Comparison of ENCODE assay signal across 9 cellular contexts in genomic region chr4:122150896-122151295, GRCh38. TPM values are rescaled to one million over a fixed set of nuclear protein-coding genes. Genes with fewer than 3 reads are reported as not detected.
A peak's percentile ranks its signal among the peaks of the same experiment; 100 is the strongest.
DNase-seq lines count a peak whose midpoint lies in the region; ATAC-seq and TF ChIP-seq lines count a peak whose summit lies in the region.
"Had no signal": no experiment of that assay in that cellular context is flagged by ENCODE, and none has a peak within 500 bp of the region (broad histone marks: within the 10 kb centered on the region; RNA-seq: fewer than 3 reads in every experiment).

No MANE protein-coding gene starts in this region.

- POLR2A ChIA-PET in naive thymus-derived CD8-positive, alpha-beta T cell (lab: Charles Lee): no interaction called here

- intact Hi-C loops in ascending aorta (cut with DNase I): loop anchor here (2.0 to 5.0 kb wide), 2 partner anchors 200 to 279 kb away; partner anchors contain the start of gene BBS7
- intact Hi-C loops in aorta (cut with DNase I): no loop called here

- H3K27ac ChIP-seq in ascending aorta: peak overlapping the region; percentile 97 to 98
- peak overlapping the region in 1 of 2 donors; percentile 63 for H3K27ac ChIP-seq in aorta (ENCODE audit: low read depth in 1 of 2, low read length in 2 of 2)

- no peak for ATAC-seq in naive thymus-derived CD8-positive, alpha-beta T cell
- ATAC-seq in aorta (ENCODE audit: low FRiP score): no peak

- peaks cover 30 to 50% (median 43%) of the 10 kb centered on the region in 4 donors for H3K4me1 Mint-ChIP-seq in naive thymus-derived CD8-positive, alpha-beta T cell

- in situ Hi-C loops in KBM-7 (cut with MboI; ENCODE audit: low pct_unique_long_range_greater_than_20kb, low sequenced_read_pairs): no loop called here

- H3K27me3 Mint-ChIP-seq in naive thymus-derived CD8-positive, alpha-beta T cell: peaks cover 0 to 9% (median 3%) of the 10 kb centered on the region in 5 donors

- 81 to 84% methylated on average over 3 of the region's 3 CpGs for WGBS in aorta, 2 donors

- DNase-seq in CD1c-positive myeloid dendritic cell (ENCODE audit: extremely low spot score): peak; percentile 75
- DNase-seq in KBM-7: peak; percentile 11
- DNase-seq in ascending aorta (ENCODE audit: low spot score in 2 of 2): no peak
- DNase-seq in naive thymus-derived CD8-positive, alpha-beta T cell: peak in 2 of 10 donors; percentile 17 to 30
- DNase-seq in NCI-H1105 treated with DMSO at 0.1 percent for 48 hours (lab: John Stamatoyannopoulos, UW): no peak
- DNase-seq in DMS 273 treated with DMSO at 0.1 percent for 48 hours (lab: John Stamatoyannopoulos, UW): no peak
- DNase-seq in GM03348 (ENCODE audit: low spot score): no peak
- DNase-seq in aorta: no peak
- DNase-seq: MG63 had no signal

- H3K4me3 Mint-ChIP-seq in naive thymus-derived CD8-positive, alpha-beta T cell: peak overlapping the region; percentile 94 to 99 (median 97)

- H3K36me3 Mint-ChIP-seq in naive thymus-derived CD8-positive, alpha-beta T cell: peaks cover 0 to 16% (median 4%) of the 10 kb centered on the region in 3 donors

- H3K9me3 Mint-ChIP-seq in naive thymus-derived CD8-positive, alpha-beta T cell: no peaks in the 10 kb centered on the region

- H3K4me1 ChIP-seq in ascending aorta (peaks cover 0 to 12% of the 10 kb centered on the region in 2 donors), aorta (ENCODE audit: control insufficient read depth in 1 of 2, insufficient read depth in 2 of 2, low read length in 2 of 2) (peaks cover 0 to 4% of the 10 kb centered on the region in 2 donors)

- no peaks in the 10 kb centered on the region for H3K9me3 ChIP-seq in ascending aorta
- no peaks in the 10 kb centered on the region for H3K9me3 ChIP-seq in aorta (ENCODE audit: control insufficient read depth, low read length)
- H3K9me3 ChIP-seq: MG63 had no signal

- no peaks in the 10 kb centered on the region for H3K27me3 ChIP-seq in ascending aorta
- no peaks in the 10 kb centered on the region for H3K27me3 ChIP-seq in aorta (ENCODE audit: control insufficient read depth in 1 of 2, insufficient read depth in 2 of 2, low read length in 1 of 2)
- H3K27me3 ChIP-seq: MG63 had no signal

- no peaks in the 10 kb centered on the region for H3K36me3 ChIP-seq in ascending aorta
- no peaks in the 10 kb centered on the region for H3K36me3 ChIP-seq in aorta (ENCODE audit: control insufficient read depth in 1 of 2, insufficient read depth in 2 of 2, low read length in 1 of 2)

- H3K27ac Mint-ChIP-seq in naive thymus-derived CD8-positive, alpha-beta T cell: peak overlapping the region; percentile 93 to 100 (median 99)

- H3K4me3 ChIP-seq in ascending aorta (peak overlapping the region in 1 of 2 donors; percentile 97), aorta (ENCODE audit: low read length in 2 of 2) (peak overlapping the region in 1 of 2 donors; percentile 77)

- no peak for TF ChIP-seq CTCF in ascending aorta (IDR thresholded peaks at IDR 0.05)

RNA-seq across cellular contexts. Expression of gene BLTP1, which starts 1.2 kb away (rescaled TPM):
- total RNA-seq in ascending aorta: 188 TPM
- 10 to 100 TPM; 63.8 to 63.9 TPM for total RNA-seq in naive thymus-derived CD8-positive, alpha-beta T cell
- polyA plus RNA-seq in naive thymus-derived CD8-positive, alpha-beta T cell: 1 to 10 TPM; 4.5 to 6.3 (median 5.1) TPM
- total RNA-seq in aorta: 100 to 1,000 TPM in 1 of 2 donors, 10 to 100 TPM in 1; 82.6 to 106 TPM
- 10 to 100 TPM in 1 of 2 donors, 1 to 10 TPM in 1; 7.0 to 40.7 TPM for polyA plus RNA-seq in aorta

Comparison
In these comparisons a context has a peak if more than half of its experiments do, and no peak if none do; other contexts are left out.
1. DNase-seq: peak in CD1c-positive myeloid dendritic cell (single experiment) and KBM-7 (single experiment); none in ascending aorta (0 of 2), NCI-H1105 treated with DMSO at 0.1 percent for 48 hours (single experiment), DMS 273 treated with DMSO at 0.1 percent for 48 hours (single experiment), GM03348 (single experiment) and aorta (0 of 2).